Comparison of ENCODE assay signal across 13 cellular contexts in the genomic region with DNA sequence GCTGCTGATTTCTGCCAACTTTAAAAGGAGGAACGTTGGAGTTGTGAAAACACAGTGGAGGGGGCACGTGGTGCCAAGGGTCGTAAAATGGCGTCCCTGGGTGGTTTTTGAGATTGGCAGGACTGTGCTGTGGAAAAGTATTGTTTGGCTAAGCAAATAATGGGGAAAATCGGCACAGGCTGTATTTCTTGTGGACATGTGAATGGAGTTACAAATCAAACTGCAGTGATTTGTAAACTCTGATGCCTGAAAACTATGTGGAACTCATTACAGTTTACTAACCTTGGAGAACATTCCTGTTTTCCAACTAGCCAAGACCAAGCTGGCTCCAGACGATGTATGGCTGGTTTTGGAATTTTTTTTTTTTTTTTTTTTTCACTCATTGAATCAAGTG.
DNase-seq lines count a peak whose midpoint lies in the region; ATAC-seq and TF ChIP-seq lines count a peak whose summit lies in the region.
"Had no signal": no experiment of that assay in that cellular context is flagged by ENCODE, and none has a peak within 500 bp of the region (broad histone marks: within the 10 kb centered on the region; RNA-seq: fewer than 3 reads in every experiment).

No MANE protein-coding gene starts in this region.

- H3K9ac ChIP-seq in HUES6 (ENCODE audit: low read length): peak overlapping the region; percentile 14
- H3K9ac ChIP-seq in mammary epithelial cell (ENCODE audit: insufficient read depth, low read length): no peak overlapping the region

- CTCF ChIA-PET in mammary epithelial cell (lab: Charles Lee; ENCODE audit: low non-redundant PET): interaction anchor here (0.6 kb wide), 1 partner anchor 74 kb away, joined by 3 read pairs; no protein-coding TSS in a partner anchor

- in situ Hi-C loops in mammary epithelial cell (cut with MboI; ENCODE audit: low sequenced_read_pairs in 2 of 2): loop anchor here in 1 of 2 donors (10.0 kb wide), 1 partner anchor 65 kb away; the partner anchor contains the start of gene KCTD1

- no peaks in the 10 kb centered on the region for H3K27me3 ChIP-seq in HUES6 (ENCODE audit: control insufficient read depth, insufficient read depth, low read length)
- H3K27me3 ChIP-seq in mammary epithelial cell (ENCODE audit: insufficient read depth, low read length): no peaks in the 10 kb centered on the region
- H3K27me3 ChIP-seq in vagina: no peaks in the 10 kb centered on the region
- no peaks in the 10 kb centered on the region for H3K27me3 ChIP-seq in MG63
- H3K27me3 ChIP-seq: left lung had no signal

- peaks cover 27% of the 10 kb centered on the region for H3K79me2 ChIP-seq in mammary epithelial cell (ENCODE audit: insufficient read depth, low read length)

- ATAC-seq in HG03139 (IDR thresholded peaks at IDR 0.05; ENCODE audit: unreplicated experiment) (no peak), GM21737 (IDR thresholded peaks at IDR 0.05; ENCODE audit: unreplicated experiment) (no peak)
- ATAC-seq: left lung; stimulated activated naive B cell treated with anti-CD40 and anti-IgM and Interleukin-4, amounts not matched to agents 10 μg/mL and 1 μg/mL and 100 μg/mL, for 72 hours had no signal

- TF ChIP-seq CTCF in mammary epithelial cell (conservative IDR thresholded peaks at IDR 0.05 in 1 of 2, IDR thresholded peaks at IDR 0.05 in 1 of 2; ENCODE audit: extremely low read depth in 1 of 2, insufficient read depth in 1 of 2, low read depth in 1 of 2, low read length in 2 of 2): no peak
- no peak for TF ChIP-seq CTCF in vagina (IDR thresholded peaks at IDR 0.05)

- H3K4me1 ChIP-seq in HUES6 (ENCODE audit: control insufficient read depth, insufficient read depth, low read length): peaks cover 40% of the 10 kb centered on the region
- H3K4me1 ChIP-seq in mammary epithelial cell (ENCODE audit: insufficient read depth, low read length): peaks cover 69% of the 10 kb centered on the region
- H3K4me1 ChIP-seq in vagina: peaks cover 39% of the 10 kb centered on the region
- H3K4me1 ChIP-seq: left lung had no signal

- no peak for DNase-seq in mammary epithelial cell
- DNase-seq in left kidney (ENCODE audit: low read depth, low spot score): peak; percentile 64
- no peak for DNase-seq in vagina (ENCODE audit: extremely low spot score in 2 of 2)
- no peak for DNase-seq in MG63
- DNase-seq: activated CD4-positive, alpha-beta T cell treated with anti-CD3 and anti-CD28 coated beads for 48 hours; activated naive CD4-positive, alpha-beta T cell; KBM-7; left lung; NCI-H1694 treated with DMSO at 0.1 percent for 48 hours; stimulated activated naive B cell treated with anti-CD40 and anti-IgM and Interleukin-4, amounts not matched to agents 10 μg/mL and 1 μg/mL and 100 μg/mL, for 72 hours had no signal

- intact Hi-C loops in mammary epithelial cell (cut with micrococcal nuclease) (loop anchor here (2.0 to 10.0 kb wide), 4 partner anchors 19 to 175 kb away; no protein-coding TSS in a partner anchor), vagina (cut with DNase I) (no loop called here)

- H3K9me3 ChIP-seq in HUES6 (ENCODE audit: control insufficient read depth, insufficient read depth, low read depth, low read length) (no peaks in the 10 kb centered on the region), mammary epithelial cell (replicated peaks; ENCODE audit: insufficient read depth, low read length) (no peaks in the 10 kb centered on the region), vagina (no peaks in the 10 kb centered on the region), MG63 (no peaks in the 10 kb centered on the region)
- H3K9me3 ChIP-seq: left lung had no signal

- H3K4me3 ChIP-seq in HUES6 (ENCODE audit: low read depth, low read length) (no peak overlapping the region), mammary epithelial cell (replicated peaks in 1 of 3; ENCODE audit: insufficient read depth in 1 of 3, low read depth in 2 of 3, low read length in 3 of 3) (no peak overlapping the region), vagina (peak overlapping the region in 1 of 2 donors; percentile 21), MG63 (no peak overlapping the region)
- H3K4me3 ChIP-seq: left lung had no signal

- TF ChIP-seq POLR2A in vagina (IDR thresholded peaks at IDR 0.05): no peak

- no peaks in the 10 kb centered on the region for H4K20me1 ChIP-seq in mammary epithelial cell (ENCODE audit: insufficient read depth, low read length)

- 60% methylated on average over 6 of the region's 6 CpGs for WGBS in mammary epithelial cell (ENCODE audit: low coverage, missing lambda C conversion rate)

- H3K27ac ChIP-seq in HUES6 (ENCODE audit: low read depth, low read length): peak overlapping the region; percentile 43; the same call in 1 of the 2 replicates
- H3K27ac ChIP-seq in mammary epithelial cell (ENCODE audit: insufficient read depth, low read depth, low read length): peak overlapping the region; percentile 97
- peak overlapping the region; percentile 74 for H3K27ac ChIP-seq in vagina
- H3K27ac ChIP-seq: left lung had no signal

- no peak overlapping the region for H3K4me2 ChIP-seq in mammary epithelial cell (ENCODE audit: insufficient read depth, low read depth, low read length)

- no TSS peak for BruUV-seq in mammary epithelial cell (replicated peaks; lab: Mats Ljungman, UMichigan)

- H2AFZ ChIP-seq in mammary epithelial cell (ENCODE audit: low read depth, low read length): no peak overlapping the region

- dilution Hi-C loops in mammary epithelial cell (cut with HindIII; ENCODE audit: low sequenced_read_pairs): loop anchor here (5.0 kb wide), 1 partner anchor 63 kb away; no protein-coding TSS in a partner anchor

- H3K36me3 ChIP-seq in HUES6 (ENCODE audit: control insufficient read depth, insufficient read depth, low read length) (no peaks in the 10 kb centered on the region; the same call in 1 of the 2 replicates), mammary epithelial cell (ENCODE audit: insufficient read depth, low read length) (peaks cover 3% of the 10 kb centered on the region), vagina (no peaks in the 10 kb centered on the region), MG63 (peaks cover 19% of the 10 kb centered on the region)
- H3K36me3 ChIP-seq: left lung had no signal

Comparison
In these comparisons a context has a peak if more than half of its experiments do, and no peak if none do; other contexts are left out.
1. H3K27ac ChIP-seq: peak in every context shown above with its lines; median percentile 97 in mammary epithelial cell; 74 in vagina; 43 in HUES6.